In genomic region chr6:96897396-96898240, GRCh38 we compare ENCODE assay signal across 8 cellular contexts. TPM values are rescaled to one million over a fixed set of nuclear protein-coding genes. Genes with fewer than 3 reads are reported as not detected.
A peak's percentile ranks its signal among the peaks of the same experiment; 100 is the strongest.
DNase-seq lines count a peak whose midpoint lies in the region; ATAC-seq, FAIRE-seq and TF ChIP-seq lines count a peak whose summit lies in the region.

Gene NDUFAF4, minus strand, starts transcription at chr6:96897891. Its CDS starts 90 bp downstream, at chr6:96897801.

- ATAC-seq in HG02642 (IDR thresholded peaks at IDR 0.05; ENCODE audit: poor library complexity, unreplicated experiment) = peak; percentile 95
- peak; percentile 97 to 99 (median 99) for ATAC-seq in pancreas

- no peaks in the 10 kb centered on the region for H3K9me3 Mint-ChIP-seq in activated naive CD8-positive, alpha-beta T cell treated with anti-CD3 and anti-CD28 coated beads for 36 hours

- H3K4me3 ChIP-seq in GM12865 (ENCODE audit: low read depth, low read length) = peak within 1 kb of the TSS; percentile 75
- peak within 1 kb of the TSS; percentile 58 to 88 (median 80) for H3K4me3 ChIP-seq in pancreas
- peak within 1 kb of the TSS; percentile 94 to 98 for H3K4me3 ChIP-seq in tibial artery

- intact Hi-C loops in head of caudate nucleus (cut with DNase I) (loop anchor here (2.0 to 5.0 kb wide), 2 partner anchors 155 to 270 kb away; no protein-coding TSS in a partner anchor), pancreas (cut with DNase I) (no loop called here), tibial artery (cut with DNase I; ENCODE audit: low total_unique reads) (loop anchor here (5.0 to 10.0 kb wide), 5 partner anchors 63 to 375 kb away; partner anchors contain the start of genes GPR63 and UFL1)

- H3K36me3 ChIP-seq in pancreas (peaks cover 0 to 13% (median 6%) of the 10 kb centered on the region in 3 donors), tibial artery (peaks cover under 1 to 15% (median 11%) of the 10 kb centered on the region in 3 donors)

- 0 to 1% methylated on average over 70 to 71 of the region's 71 CpGs for WGBS in pancreas, 2 donors

- peaks cover 9% of the 10 kb centered on the region for H3K27me3 Mint-ChIP-seq in activated naive CD8-positive, alpha-beta T cell treated with anti-CD3 and anti-CD28 coated beads for 36 hours

- H3K27ac Mint-ChIP-seq in activated naive CD8-positive, alpha-beta T cell treated with anti-CD3 and anti-CD28 coated beads for 36 hours = peak within 1 kb of the TSS; percentile 82

- TF ChIP-seq CTCF in GM12865 (IDR thresholded peaks at IDR 0.05; ENCODE audit: insufficient read depth, low read depth, low read length, missing control alignments) (peak; percentile 89), pancreas (IDR thresholded peaks at IDR 0.05) (peak; percentile 73 to 93 (median 87)), tibial artery (IDR thresholded peaks at IDR 0.05) (peak; percentile 91 to 94)

- H3K4me1 ChIP-seq in pancreas = peaks cover 6 to 13% (median 8%) of the 10 kb centered on the region in 3 donors
- H3K4me1 ChIP-seq in tibial artery = peaks cover 0 to 44% (median 20%) of the 10 kb centered on the region in 4 donors

- peaks cover 23% of the 10 kb centered on the region for H3K4me1 Mint-ChIP-seq in activated naive CD8-positive, alpha-beta T cell treated with anti-CD3 and anti-CD28 coated beads for 36 hours

- H3K27ac ChIP-seq in pancreas (peak within 1 kb of the TSS; percentile 69 to 92 (median 86)), tibial artery (peak within 1 kb of the TSS; percentile 84 to 92)

- peaks cover 16% of the 10 kb centered on the region for H3K36me3 Mint-ChIP-seq in activated naive CD8-positive, alpha-beta T cell treated with anti-CD3 and anti-CD28 coated beads for 36 hours

- H3K27me3 ChIP-seq in pancreas (no peaks in the 10 kb centered on the region), tibial artery (no peaks in the 10 kb centered on the region)

- no peaks in the 10 kb centered on the region for H3K9me3 ChIP-seq in pancreas
- no peaks in the 10 kb centered on the region for H3K9me3 ChIP-seq in tibial artery

- FAIRE-seq in pancreas (lab: Jason Lieb, UNC) = no peak

- peak; percentile 97 for DNase-seq in GM12865 (ENCODE audit: low read depth)
- peak; percentile 95 for DNase-seq in NCI-H1105 (lab: John Stamatoyannopoulos, UW)
- peak; percentile 95 for DNase-seq in SKM-1 treated with dmso at 0.1 percent for 144 hours (lab: John Stamatoyannopoulos, UW; ENCODE audit: unreplicated experiment)
- DNase-seq in activated naive CD8-positive, alpha-beta T cell treated with anti-CD3 and anti-CD28 coated beads for 36 hours = peak; percentile 95
- DNase-seq in head of caudate nucleus = peak; percentile 91 to 98 (median 95)
- DNase-seq in pancreas = peak; percentile 94 to 99 (median 96)
- peak; percentile 95 to 97 for DNase-seq in tibial artery

- H3K4me3 Mint-ChIP-seq in activated naive CD8-positive, alpha-beta T cell treated with anti-CD3 and anti-CD28 coated beads for 36 hours = peak within 1 kb of the TSS; percentile 78

RNA-seq across cellular contexts. Expression of gene NDUFAF4, which starts in this region (rescaled TPM):
- total RNA-seq in activated naive CD8-positive, alpha-beta T cell treated with anti-CD3 and anti-CD28 coated beads for 36 hours = 10 to 100 TPM; 98.4 to 98.9 TPM
- 10 to 100 TPM in 5 of 6 donors, 1 to 10 TPM in 1; 8.2 to 15.2 (median 12.0) TPM for total RNA-seq in pancreas
- polyA plus RNA-seq in pancreas = 10 to 100 TPM; 11.1 to 17.0 TPM

Comparison
In these comparisons a context has a peak if more than half of its experiments do, and no peak if none do; other contexts are left out.
1. Peak in every context shown above with its lines: DNase-seq, ATAC-seq, H3K4me3 ChIP-seq and H3K27ac ChIP-seq.
2. RNA of gene NDUFAF4 (total RNA-seq): 98.4 to 98.9 TPM in activated naive CD8-positive, alpha-beta T cell treated with anti-CD3 and anti-CD28 coated beads for 36 hours; 8.2 to 15.2 TPM in pancreas; every median in the first group is over 4 times any median in the second.
3. intact Hi-C loops: an anchor here in head of caudate nucleus (2.0 to 5.0 kb wide) and tibial artery (5.0 to 10.0 kb wide); none called in pancreas.